24 cellular contexts compared by ENCODE assay signal in the genomic region with DNA sequence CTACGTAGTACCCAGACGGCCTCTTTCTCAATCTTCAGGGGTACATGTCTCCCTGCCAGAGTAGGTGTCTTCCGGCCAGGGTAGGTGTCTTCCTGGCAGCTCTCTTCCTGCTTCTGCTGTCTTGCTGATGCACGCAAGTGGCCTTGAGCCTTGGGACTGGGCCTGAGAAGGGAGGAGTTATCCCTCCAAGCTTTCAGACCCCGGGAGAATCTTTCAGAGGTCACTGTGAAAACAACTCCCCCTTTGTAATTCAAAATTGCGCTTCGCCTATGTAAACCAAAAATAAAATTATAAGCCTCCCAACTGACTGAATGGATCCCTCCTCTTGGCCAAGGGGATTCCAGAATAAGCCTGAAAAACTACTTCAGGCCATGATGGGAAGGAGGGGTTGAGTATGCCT.
DNase-seq lines count a peak whose midpoint lies in the region; ATAC-seq, FAIRE-seq and TF ChIP-seq lines count a peak whose summit lies in the region.
"Had no signal": no experiment of that assay in that cellular context is flagged by ENCODE, and none has a peak within 500 bp of the region (broad histone marks: within the 10 kb centered on the region; RNA-seq: fewer than 3 reads in every experiment).

No MANE protein-coding gene starts in this region.

- no peak overlapping the region for H3K14ac ChIP-seq in H1 (ENCODE audit: insufficient read length)

- no peak overlapping the region for H4K91ac ChIP-seq in H1 (replicated peaks; ENCODE audit: insufficient read length, low read length)

- no peaks in the 10 kb centered on the region for H3K27me3 Mint-ChIP-seq in mesothelial cell of epicardium (ENCODE audit: low read depth)
- H3K27me3 Mint-ChIP-seq: CD4-positive, alpha-beta T cell had no signal

- no peak overlapping the region for H3K4me3 ChIP-seq in HepG2 (replicated peaks in 1 of 3; ENCODE audit: insufficient read depth in 1 of 3, low read depth in 2 of 3, low read length in 3 of 3)
- no peak overlapping the region for H3K4me3 ChIP-seq in right lobe of liver
- H3K4me3 ChIP-seq in HAP-1, result no peak overlapping the region
- no peak overlapping the region for H3K4me3 ChIP-seq in H1 (ENCODE audit: extremely low read depth in 1 of 4, insufficient read depth in 2 of 4, low read depth in 3 of 4, low read length in 4 of 4)
- H3K4me3 ChIP-seq in spleen, result no peak overlapping the region
- H3K4me3 ChIP-seq: BLaER1 treated with 17β-estradiol and CSF1 and Interleukin-3, amounts not matched to agents 10 nM and 100 nM had no signal

- TF ChIP-seq CTCF in HepG2 (CRISPR knock-in tag; IDR thresholded peaks at IDR 0.05), result no peak
- TF ChIP-seq CTCF in right lobe of liver (IDR thresholded peaks at IDR 0.05), result no peak
- TF ChIP-seq CTCF in H1 (IDR thresholded peaks at IDR 0.05; ENCODE audit: control extremely low read depth in 1 of 3, insufficient read depth in 1 of 3, low read depth in 1 of 3, low read length in 3 of 3), result no peak
- no peak for TF ChIP-seq CTCF in mesothelial cell of epicardium (IDR thresholded peaks at IDR 0.05; ENCODE audit: unreplicated experiment)
- TF ChIP-seq CTCF in spleen (IDR thresholded peaks at IDR 0.05 in 8 of 11, conservative IDR thresholded peaks at IDR 0.05 in 3 of 11), result no peak

- POLR2A ChIA-PET in HepG2 (lab: Yijun Ruan, JAX) (no interaction called here), H1 (lab: Charles Lee; ENCODE audit: partially characterized antibody) (no interaction called here)

- WGBS in HepG2 (ENCODE audit: low lambda C conversion rate), result 87% methylated on average over 7 of the region's 7 CpGs
- 100% methylated on average over 2 of the region's 7 CpGs for WGBS in right lobe of liver (ENCODE audit: insufficient coverage, low coverage, low lambda C conversion rate, missing lambda C conversion rate)
- WGBS in H1 (ENCODE audit: extremely low coverage in 1 of 2, insufficient coverage in 1 of 2, insufficient read length in 1 of 2, insufficient replicate concordance in 2 of 2, low coverage in 1 of 2, low lambda C conversion rate in 2 of 2, missing lambda C conversion rate in 1 of 2), 2 experiments, result 77% methylated on average over 7 of the region's 7 CpGs; no CpG with 5 or more reads in 1 of the 2 experiments
- WGBS in spleen, 5 donors, result 73 to 90% (median 86%) methylated on average over 6 to 7 of the region's 7 CpGs

- DNase-seq in HepG2 (ENCODE audit: low spot score), result no peak
- no peak for DNase-seq in right lobe of liver
- peak; percentile 64 to 70 for DNase-seq in HAP-1 (ENCODE audit: low spot score in 2 of 2)
- no peak for DNase-seq in H1 (ENCODE audit: low read depth in 1 of 2, low spot score in 2 of 2)
- no peak for DNase-seq in mesothelial cell of epicardium (ENCODE audit: low spot score in 2 of 2, unreplicated experiment in 2 of 2)
- no peak for DNase-seq in NOMO-1 treated with DMSO at 0.1 percent for 48 hours (lab: John Stamatoyannopoulos, UW; ENCODE audit: unreplicated experiment)
- no peak for DNase-seq in effector CD4-positive, alpha-beta T cell
- no peak for DNase-seq in spleen
- DNase-seq: 8988T; ACHN; Caco-2; Calu3; CD4-positive, alpha-beta T cell; CD8-positive, alpha-beta T cell; DMS79 treated with DMSO at 0.1 percent for 48 hours; GF-D8 had no signal

- TF ChIP-seq EP300 in HepG2 (IDR thresholded peaks at IDR 0.05; ENCODE audit: low read depth in 2 of 2, low read length in 2 of 2) (no peak), HepG2 (CRISPR knock-in tag; IDR thresholded peaks at IDR 0.05; ENCODE audit: borderline replicate concordance) (no peak), H1 (IDR thresholded peaks at IDR 0.05; ENCODE audit: borderline replicate concordance in 1 of 2, low read depth in 2 of 2, low read length in 2 of 2) (no peak)

- H4K20me1 ChIP-seq in HepG2 (ENCODE audit: insufficient read depth, low read length) (no peaks in the 10 kb centered on the region), H1 (replicated peaks in 1 of 2; ENCODE audit: control insufficient read depth in 1 of 2, insufficient read depth in 2 of 2, low read length in 2 of 2) (no peaks in the 10 kb centered on the region)
- H4K20me1 ChIP-seq: BLaER1 treated with 17β-estradiol and CSF1 and Interleukin-3, amounts not matched to agents 10 nM and 100 nM had no signal

- H3K9me3 ChIP-seq in HepG2 (ENCODE audit: low read length), result no peaks in the 10 kb centered on the region
- no peaks in the 10 kb centered on the region for H3K9me3 ChIP-seq in right lobe of liver
- no peaks in the 10 kb centered on the region for H3K9me3 ChIP-seq in HAP-1
- H3K9me3 ChIP-seq in H1 (ENCODE audit: insufficient read depth in 2 of 2, low read depth in 1 of 2, low read length in 1 of 2), result no peaks in the 10 kb centered on the region
- no peaks in the 10 kb centered on the region for H3K9me3 ChIP-seq in spleen

- no peak overlapping the region for H3K9ac ChIP-seq in HepG2 (ENCODE audit: insufficient read depth, low read depth, low read length)
- H3K9ac ChIP-seq in H1 (replicated peaks in 1 of 4; ENCODE audit: extremely low read depth in 1 of 4, low read depth in 3 of 4, low read length in 3 of 4), result no peak overlapping the region
- H3K9ac ChIP-seq: BLaER1 treated with 17β-estradiol and CSF1 and Interleukin-3, amounts not matched to agents 10 nM and 100 nM had no signal

- H3K4me1 ChIP-seq in HepG2 (ENCODE audit: insufficient read depth, low read length) (peaks cover 40% of the 10 kb centered on the region), right lobe of liver (no peaks in the 10 kb centered on the region), HAP-1 (peaks cover 47% of the 10 kb centered on the region), H1 (replicated peaks in 1 of 4; ENCODE audit: control insufficient read depth in 3 of 4, insufficient read depth in 4 of 4, low read length in 3 of 4) (no peaks in the 10 kb centered on the region), spleen (no peaks in the 10 kb centered on the region)
- H3K4me1 ChIP-seq: BLaER1 treated with 17β-estradiol and CSF1 and Interleukin-3, amounts not matched to agents 10 nM and 100 nM had no signal

- H3K4ac ChIP-seq in H1 (replicated peaks; ENCODE audit: insufficient read length, low read depth, low read length), result no peak overlapping the region

- H3K4me3 Mint-ChIP-seq in mesothelial cell of epicardium, result no peak overlapping the region
- H3K4me3 Mint-ChIP-seq: B cell; CD4-positive, alpha-beta T cell; CD8-positive, alpha-beta T cell had no signal

- H4K5ac ChIP-seq in H1 (ENCODE audit: insufficient read length, low read depth, low read length), result no peak overlapping the region

- no peak overlapping the region; the same call in 1 of the 2 replicates for H3K18ac ChIP-seq in H1 (ENCODE audit: extremely low read depth, low read length)

- TF ChIP-seq RAD21 in HepG2 (CRISPR knock-in tag; IDR thresholded peaks at IDR 0.05), result no peak
- no peak for TF ChIP-seq RAD21 in H1 (IDR thresholded peaks at IDR 0.05 in 1 of 2, conservative IDR thresholded peaks at IDR 0.05 in 1 of 2; ENCODE audit: low read depth in 2 of 2, low read length in 2 of 2)

- TF ChIP-seq POLR2A in HepG2 (IDR thresholded peaks at IDR 0.05; ENCODE audit: insufficient read depth in 1 of 2, low read depth in 2 of 2, low read length in 2 of 2) (no peak), right lobe of liver (IDR thresholded peaks at IDR 0.05) (no peak), H1 (IDR thresholded peaks at IDR 0.05; ENCODE audit: control extremely low read depth in 1 of 2, low read depth in 2 of 2, low read length in 2 of 2) (no peak), spleen (IDR thresholded peaks at IDR 0.05) (no peak)

- no peak overlapping the region for H4K8ac ChIP-seq in H1 (ENCODE audit: extremely low read depth, insufficient read depth, low read length)

- H2BK120ac ChIP-seq in H1 (replicated peaks; ENCODE audit: low read depth, low read length), result no peak overlapping the region

- ATAC-seq in HepG2 (no peak), right lobe of liver (no peak)
- ATAC-seq: CD8-positive, alpha-beta T cell had no signal

- H2BK20ac ChIP-seq in H1 (ENCODE audit: low read length), result no peak overlapping the region

- no peaks in the 10 kb centered on the region for H3K27me3 ChIP-seq in HepG2 (ENCODE audit: control insufficient read depth in 1 of 2, insufficient read depth in 2 of 2, low read length in 2 of 2)
- H3K27me3 ChIP-seq in right lobe of liver, result no peaks in the 10 kb centered on the region
- no peaks in the 10 kb centered on the region for H3K27me3 ChIP-seq in HAP-1 (ENCODE audit: low read depth)
- no peaks in the 10 kb centered on the region for H3K27me3 ChIP-seq in H1 (replicated peaks in 1 of 4; ENCODE audit: control insufficient read depth in 3 of 4, extremely low read depth in 1 of 4, insufficient read depth in 3 of 4, low read length in 3 of 4)
- H3K27me3 ChIP-seq in spleen (replicated peaks in 1 of 7), result no peaks in the 10 kb centered on the region
- H3K27me3 ChIP-seq: BLaER1 treated with 17β-estradiol and CSF1 and Interleukin-3, amounts not matched to agents 10 nM and 100 nM had no signal

- peaks cover 16% of the 10 kb centered on the region for H3K4me1 Mint-ChIP-seq in mesothelial cell of epicardium

- H3K36me3 ChIP-seq in HepG2 (replicated peaks in 1 of 2; ENCODE audit: control insufficient read depth in 1 of 2, insufficient read depth in 2 of 2, low read length in 2 of 2), result no peaks in the 10 kb centered on the region
- H3K36me3 ChIP-seq in right lobe of liver, result no peaks in the 10 kb centered on the region
- no peaks in the 10 kb centered on the region for H3K36me3 ChIP-seq in HAP-1 (replicated peaks)
- H3K36me3 ChIP-seq in H1 (ENCODE audit: control insufficient read depth in 2 of 4, insufficient read depth in 4 of 4, low read length in 3 of 4), result no peaks in the 10 kb centered on the region
- H3K36me3 ChIP-seq in spleen, result no peaks in the 10 kb centered on the region
- H3K36me3 ChIP-seq: BLaER1 treated with 17β-estradiol and CSF1 and Interleukin-3, amounts not matched to agents 10 nM and 100 nM had no signal

- H3K79me1 ChIP-seq in H1 (ENCODE audit: low read depth, low read length), result no peaks in the 10 kb centered on the region

- H3K23me2 ChIP-seq in H1 (ENCODE audit: low read depth, low read length), result no peaks in the 10 kb centered on the region

- H3K56ac ChIP-seq in H1 (replicated peaks; ENCODE audit: insufficient read length, low read depth, low read length), result no peak overlapping the region

- no peak overlapping the region for H2BK15ac ChIP-seq in H1 (ENCODE audit: low read length)

- H3K27ac ChIP-seq in HepG2 (ENCODE audit: extremely low read length, insufficient read depth, low read length), result no peak overlapping the region
- H3K27ac ChIP-seq in right lobe of liver, result no peak overlapping the region
- no peak overlapping the region for H3K27ac ChIP-seq in H1 (ENCODE audit: low read depth, low read length)
- H3K27ac ChIP-seq in spleen, result no peak overlapping the region
- H3K27ac ChIP-seq: BLaER1 treated with 17β-estradiol and CSF1 and Interleukin-3, amounts not matched to agents 10 nM and 100 nM; C4-2B had no signal

- no peaks in the 10 kb centered on the region for H3K36me3 Mint-ChIP-seq in mesothelial cell of epicardium
- H3K36me3 Mint-ChIP-seq: CD8-positive, alpha-beta T cell had no signal

- H3K79me2 ChIP-seq in HepG2 (ENCODE audit: insufficient read depth, low read length) (no peaks in the 10 kb centered on the region), H1 (ENCODE audit: control insufficient read depth in 1 of 2, insufficient read depth in 2 of 2, low read length in 2 of 2) (no peaks in the 10 kb centered on the region)

- H3K9me3 Mint-ChIP-seq in mesothelial cell of epicardium, result peaks cover 13% of the 10 kb centered on the region
- H3K9me3 Mint-ChIP-seq: CD4-positive, alpha-beta T cell; CD8-positive, alpha-beta T cell had no signal

- H2AK5ac ChIP-seq in H1 (ENCODE audit: low read depth, low read length), result no peak overlapping the region

- peak overlapping the region; percentile 48 for H3K27ac Mint-ChIP-seq in mesothelial cell of epicardium
- H3K27ac Mint-ChIP-seq: B cell; CD4-positive, alpha-beta T cell; CD8-positive, alpha-beta T cell had no signal

- no peak overlapping the region for H2AFZ ChIP-seq in HepG2 (ENCODE audit: low read length)
- 0 out of 2 replicates have a peak overlapping the region, but pooled peaks have one; percentile 14 for H2AFZ ChIP-seq in H1 (ENCODE audit: low read length)

- H3K23ac ChIP-seq in H1 (ENCODE audit: insufficient read length), result no peak overlapping the region

- FAIRE-seq in HepG2 (lab: Jason Lieb, UNC) (no peak), H1 (lab: Jason Lieb, UNC) (no peak)
- FAIRE-seq: A204.1, D721Med, G401.6, GM12891, GM19239 had no signal

- intact Hi-C loops in HepG2 (cut with micrococcal nuclease; ENCODE audit: unreplicated experiment), result no loop called here
- intact Hi-C loops in right lobe of liver (cut with DNase I), result no loop called here
- intact Hi-C loops in spleen (cut with DNase I; ENCODE audit: low total_unique reads), result no loop called here

- no TSS peak for BruUV-seq in HepG2 (replicated peaks; lab: Mats Ljungman, UMichigan)

- H2BK12ac ChIP-seq in H1 (ENCODE audit: low read depth, low read length), result no peak overlapping the region

- H3K4me2 ChIP-seq in HepG2 (ENCODE audit: low read depth, low read length) (no peak overlapping the region), H1 (ENCODE audit: insufficient read depth in 1 of 2, low read depth in 2 of 2, low read length in 2 of 2) (no peak overlapping the region)
- H3K4me2 ChIP-seq: BLaER1 treated with 17β-estradiol and CSF1 and Interleukin-3, amounts not matched to agents 10 nM and 100 nM had no signal

- no peak overlapping the region for H2BK5ac ChIP-seq in H1 (ENCODE audit: low read depth, low read length)

- CTCF ChIA-PET in HepG2 (lab: Yijun Ruan, JAX; ENCODE audit: low intra/inter-chr PET ratio, low total read pairs) (no interaction called here), H1 (lab: Charles Lee; ENCODE audit: partially characterized antibody) (no interaction called here)

- in situ Hi-C loops in HepG2 (cut with HindIII; ENCODE audit: extremely low pct_ligation_motif_present, low pct_unique_long_range_greater_than_20kb), result no loop called here
- in situ Hi-C loops in HAP-1 (cut with MboI; ENCODE audit: low sequenced_read_pairs), result no loop called here

Comparison
In these comparisons a context has a peak if more than half of its experiments do, and no peak if none do; other contexts are left out.
1. DNase-seq: peak in HAP-1 (2 of 2); none in HepG2 (single experiment), right lobe of liver (0 of 3), H1 (0 of 2), mesothelial cell of epicardium (0 of 2), NOMO-1 treated with DMSO at 0.1 percent for 48 hours (single experiment), effector CD4-positive, alpha-beta T cell (single experiment) and spleen (single experiment).